Comparison of ENCODE assay signal across 1 cellular context in genomic region chr12:96239711-96240234, GRCh38.
TF ChIP-seq lines count a peak whose summit lies in the region.

No MANE protein-coding gene starts in this region.

TF ChIP-seq in SK-N-SH, 30 proteins besides CTCF, POLR2A, EP300 and RAD21 (continued from another document):
- TF ChIP-seq IRF3 (IDR thresholded peaks at IDR 0.05; ENCODE audit: low read depth, low read length) (no peak), TCF12 (IDR thresholded peaks at IDR 0.05) (peak; percentile 89), GATA2 (CRISPR knock-in tag; IDR thresholded peaks at IDR 0.05) (peak; percentile 82), POLR2AphosphoS5 (IDR thresholded peaks at IDR 0.05; ENCODE audit: low read depth, low read length) (peak; percentile 28), JUND (IDR thresholded peaks at IDR 0.05) (no peak), CHD2 (IDR thresholded peaks at IDR 0.05; ENCODE audit: low read length, partially characterized antibody) (peak; percentile 81), MEF2A (IDR thresholded peaks at IDR 0.05; ENCODE audit: borderline replicate concordance, low read depth) (no peak), YY1 (IDR thresholded peaks at IDR 0.05; ENCODE audit: low read depth) (no peak), FOXJ3 (CRISPR knock-in tag; IDR thresholded peaks at IDR 0.05) (peak; percentile 80)
- TF ChIP-seq, protein P1, sequence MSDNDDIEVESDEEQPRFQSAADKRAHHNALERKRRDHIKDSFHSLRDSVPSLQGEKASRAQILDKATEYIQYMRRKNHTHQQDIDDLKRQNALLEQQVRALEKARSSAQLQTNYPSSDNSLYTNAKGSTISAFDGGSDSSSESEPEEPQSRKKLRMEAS (IDR thresholded peaks at IDR 0.05; ENCODE audit: low read depth) = no peak
- TF ChIP-seq, protein P2, sequence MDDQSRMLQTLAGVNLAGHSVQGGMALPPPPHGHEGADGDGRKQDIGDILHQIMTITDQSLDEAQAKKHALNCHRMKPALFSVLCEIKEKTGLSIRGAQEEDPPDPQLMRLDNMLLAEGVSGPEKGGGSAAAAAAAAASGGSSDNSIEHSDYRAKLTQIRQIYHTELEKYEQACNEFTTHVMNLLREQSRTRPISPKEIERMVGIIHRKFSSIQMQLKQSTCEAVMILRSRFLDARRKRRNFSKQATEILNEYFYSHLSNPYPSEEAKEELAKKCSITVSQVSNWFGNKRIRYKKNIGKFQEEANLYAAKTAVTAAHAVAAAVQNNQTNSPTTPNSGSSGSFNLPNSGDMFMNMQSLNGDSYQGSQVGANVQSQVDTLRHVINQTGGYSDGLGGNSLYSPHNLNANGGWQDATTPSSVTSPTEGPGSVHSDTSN (IDR thresholded peaks at IDR 0.05) = peak; percentile 69
